ENCODE assay signal across 13 cellular contexts in genomic region chr12:116323696-116324386, GRCh38. TPM values are rescaled to one million over a fixed set of nuclear protein-coding genes. Genes with fewer than 3 reads are reported as not detected.
A peak's percentile ranks its signal among the peaks of the same experiment; 100 is the strongest.
DNase-seq lines count a peak whose midpoint lies in the region; ATAC-seq and TF ChIP-seq lines count a peak whose summit lies in the region.
"Had no signal": no experiment of that assay in that cellular context is flagged by ENCODE, and none has a peak within 500 bp of the region (broad histone marks: within the 10 kb centered on the region; RNA-seq: fewer than 3 reads in every experiment).

No MANE protein-coding gene starts in this region.

- no peaks in the 10 kb centered on the region for H3K36me3 ChIP-seq in mucosa of descending colon (ENCODE audit: low read depth)
- H3K36me3 ChIP-seq: stomach had no signal

- TF ChIP-seq CTCF in mucosa of descending colon (IDR thresholded peaks at IDR 0.05): no peak

- H3K9me3 ChIP-seq in mucosa of descending colon: no peaks in the 10 kb centered on the region
- H3K9me3 ChIP-seq: stomach had no signal

- H3K4me3 ChIP-seq in mucosa of descending colon: no peak overlapping the region
- H3K4me3 ChIP-seq: GM23248, SK-N-MC, skin epidermis, stomach had no signal

- H3K27ac Mint-ChIP-seq in activated naive CD4-positive, alpha-beta T cell treated with anti-CD3 and anti-CD28 coated beads for 36 hours: no peak overlapping the region
- H3K27ac Mint-ChIP-seq in IgD-negative memory B cell: peak overlapping the region; percentile 26 to 84 (median 53)
- peak overlapping the region; percentile 87 for H3K27ac Mint-ChIP-seq in activated naive CD8-positive, alpha-beta T cell treated with anti-CD3 and anti-CD28 coated beads, Interleukin-2, amount 50 U/mL, for 24 hours
- peak overlapping the region; percentile 61 for H3K27ac Mint-ChIP-seq in stimulated activated naive CD8-positive, alpha-beta T cell treated with anti-CD3 and anti-CD28 coated beads, Interleukin-15, Interleukin-2, amounts not matched to agents 100 ng/mL and 50 ng/mL, for 24 hours

- no peak overlapping the region for H3K4me3 Mint-ChIP-seq in activated naive CD4-positive, alpha-beta T cell treated with anti-CD3 and anti-CD28 coated beads for 36 hours
- peak overlapping the region in 1 of 4 donors; percentile 72 for H3K4me3 Mint-ChIP-seq in IgD-negative memory B cell
- H3K4me3 Mint-ChIP-seq in activated naive CD8-positive, alpha-beta T cell treated with anti-CD3 and anti-CD28 coated beads, Interleukin-2, amount 50 U/mL, for 24 hours: no peak overlapping the region
- peak overlapping the region; percentile 20 for H3K4me3 Mint-ChIP-seq in stimulated activated naive CD8-positive, alpha-beta T cell treated with anti-CD3 and anti-CD28 coated beads, Interleukin-15, Interleukin-2, amounts not matched to agents 100 ng/mL and 50 ng/mL, for 24 hours

- CTCF ChIA-PET in activated naive CD4-positive, alpha-beta T cell treated with anti-CD3 and anti-CD28 coated beads for 36 hours (lab: Charles Lee): interaction anchor here (0.6 kb wide), 3 partner anchors 105 to 924 kb away, joined by 3 to 4 read pairs (median 4); no protein-coding TSS in a partner anchor

- peak; percentile 63 for ATAC-seq in activated naive CD8-positive, alpha-beta T cell treated with anti-CD3 and anti-CD28 coated beads, Interleukin-2, amount 50 U/mL, for 24 hours
- ATAC-seq in mucosa of descending colon: no peak
- ATAC-seq: left colon had no signal

- peak; percentile 21 for DNase-seq in activated naive CD4-positive, alpha-beta T cell treated with anti-CD3 and anti-CD28 coated beads for 36 hours
- no peak for DNase-seq in activated naive CD4-positive, alpha-beta T cell treated with anti-CD3 and anti-CD28 coated beads, Interleukin-2, amount 50 U/mL, for 16 hours
- no peak for DNase-seq in activated naive CD8-positive, alpha-beta T cell treated with anti-CD3 and anti-CD28 coated beads, Interleukin-2, amount 50 U/mL, for 24 hours
- DNase-seq in mucosa of descending colon (no peak), glomerular visceral epithelial cell (ENCODE audit: extremely low spot score) (no peak), AG08395 (ENCODE audit: low spot score) (no peak)
- DNase-seq: GM23248, left colon, stomach had no signal

- no peaks in the 10 kb centered on the region for H3K36me3 Mint-ChIP-seq in activated naive CD4-positive, alpha-beta T cell treated with anti-CD3 and anti-CD28 coated beads for 36 hours (ENCODE audit: low read depth)
- H3K36me3 Mint-ChIP-seq in IgD-negative memory B cell: peaks cover 3% of the 10 kb centered on the region
- no peaks in the 10 kb centered on the region for H3K36me3 Mint-ChIP-seq in activated naive CD8-positive, alpha-beta T cell treated with anti-CD3 and anti-CD28 coated beads, Interleukin-2, amount 50 U/mL, for 24 hours (ENCODE audit: low read depth)
- H3K36me3 Mint-ChIP-seq in stimulated activated naive CD8-positive, alpha-beta T cell treated with anti-CD3 and anti-CD28 coated beads, Interleukin-15, Interleukin-2, amounts not matched to agents 100 ng/mL and 50 ng/mL, for 24 hours (ENCODE audit: low read depth): no peaks in the 10 kb centered on the region

- peaks cover 47% of the 10 kb centered on the region for H3K4me1 Mint-ChIP-seq in activated naive CD4-positive, alpha-beta T cell treated with anti-CD3 and anti-CD28 coated beads for 36 hours (ENCODE audit: low read depth)
- peaks cover 32 to 40% (median 34%) of the 10 kb centered on the region in 3 donors for H3K4me1 Mint-ChIP-seq in IgD-negative memory B cell
- peaks cover 61% of the 10 kb centered on the region for H3K4me1 Mint-ChIP-seq in activated naive CD8-positive, alpha-beta T cell treated with anti-CD3 and anti-CD28 coated beads, Interleukin-2, amount 50 U/mL, for 24 hours
- peaks cover 55% of the 10 kb centered on the region for H3K4me1 Mint-ChIP-seq in stimulated activated naive CD8-positive, alpha-beta T cell treated with anti-CD3 and anti-CD28 coated beads, Interleukin-15, Interleukin-2, amounts not matched to agents 100 ng/mL and 50 ng/mL, for 24 hours (ENCODE audit: low read depth)

- intact Hi-C loops in activated naive CD4-positive, alpha-beta T cell treated with anti-CD3 and anti-CD28 coated beads for 36 hours (cut with micrococcal nuclease): loop anchor here (1.0 to 5.0 kb wide), 2 partner anchors 235 to 348 kb away; partner anchors contain the start of gene MAP1LC3B2
- intact Hi-C loops in mucosa of descending colon (cut with DNase I, micrococcal nuclease): no loop called here

- H3K9me3 Mint-ChIP-seq in activated naive CD4-positive, alpha-beta T cell treated with anti-CD3 and anti-CD28 coated beads for 36 hours: peaks cover 7% of the 10 kb centered on the region
- peaks cover 0 to 4% (median 3%) of the 10 kb centered on the region in 3 donors for H3K9me3 Mint-ChIP-seq in IgD-negative memory B cell
- H3K9me3 Mint-ChIP-seq in activated naive CD8-positive, alpha-beta T cell treated with anti-CD3 and anti-CD28 coated beads, Interleukin-2, amount 50 U/mL, for 24 hours: no peaks in the 10 kb centered on the region
- no peaks in the 10 kb centered on the region for H3K9me3 Mint-ChIP-seq in stimulated activated naive CD8-positive, alpha-beta T cell treated with anti-CD3 and anti-CD28 coated beads, Interleukin-15, Interleukin-2, amounts not matched to agents 100 ng/mL and 50 ng/mL, for 24 hours

- H3K27me3 Mint-ChIP-seq in activated naive CD4-positive, alpha-beta T cell treated with anti-CD3 and anti-CD28 coated beads for 36 hours (ENCODE audit: low read depth): no peaks in the 10 kb centered on the region
- no peaks in the 10 kb centered on the region for H3K27me3 Mint-ChIP-seq in IgD-negative memory B cell
- no peaks in the 10 kb centered on the region for H3K27me3 Mint-ChIP-seq in activated naive CD8-positive, alpha-beta T cell treated with anti-CD3 and anti-CD28 coated beads, Interleukin-2, amount 50 U/mL, for 24 hours
- H3K27me3 Mint-ChIP-seq in stimulated activated naive CD8-positive, alpha-beta T cell treated with anti-CD3 and anti-CD28 coated beads, Interleukin-15, Interleukin-2, amounts not matched to agents 100 ng/mL and 50 ng/mL, for 24 hours: no peaks in the 10 kb centered on the region

- H3K4me1 ChIP-seq in mucosa of descending colon (ENCODE audit: low read depth): peaks cover 2% of the 10 kb centered on the region

RNA-seq across cellular contexts. Expression of gene MED13L, which starts 46.3 kb away (rescaled TPM):
- 10 to 100 TPM; 42.4 to 46.0 TPM for total RNA-seq in activated naive CD4-positive, alpha-beta T cell treated with anti-CD3 and anti-CD28 coated beads for 36 hours
- 10.7 TPM for polyA plus RNA-seq in IgD-negative memory B cell
- total RNA-seq in mucosa of descending colon: 100 to 1,000 TPM in 2 of 3 donors, 10 to 100 TPM in 1; 96.9 to 165 (median 135) TPM
